ENCODE assay signal across 20 cellular contexts in genomic region chr21:23890652-23891051, GRCh38.
"Had no signal": no experiment of that assay in that cellular context is flagged by ENCODE, and none has a peak within 500 bp of the region (broad histone marks: within the 10 kb centered on the region; RNA-seq: fewer than 3 reads in every experiment).

No MANE protein-coding gene starts in this region.

- H3K4me1 ChIP-seq: esophagus muscularis mucosa, gastrocnemius medialis, left ventricle myocardium inferior, pancreas, tibial nerve had no signal

- H3K36me3 ChIP-seq: esophagus muscularis mucosa, gastrocnemius medialis, left ventricle myocardium inferior, pancreas, tibial nerve had no signal

- FAIRE-seq: kidney, pancreas had no signal

- ATAC-seq: gastrocnemius medialis; left cardiac atrium; pancreas; right cardiac atrium; stimulated activated naive CD8-positive, alpha-beta T cell treated with anti-CD3 and anti-CD28 coated beads, Interleukin-15, Interleukin-2, amounts not matched to agents 100 U/mL and 50 U/mL, for 24 hours had no signal

- H3K27ac ChIP-seq: dorsolateral prefrontal cortex, esophagus muscularis mucosa, gastrocnemius medialis, left ventricle myocardium inferior, pancreas, tibial nerve had no signal

- H3K9me3 ChIP-seq: esophagus muscularis mucosa, gastrocnemius medialis, pancreas, tibial nerve had no signal

- H3K4me3 ChIP-seq: dorsolateral prefrontal cortex, esophagus muscularis mucosa, gastrocnemius medialis, left ventricle myocardium inferior, lung, pancreas, smooth muscle cell, tibial nerve had no signal

- DNase-seq: cortex of kidney; dorsolateral prefrontal cortex; effector CD8-positive, alpha-beta T cell; gastrocnemius medialis; glutamatergic neuron; immature natural killer cell; kidney; left cardiac atrium; left ventricle myocardium inferior; mesendoderm; naive B cell; occipital lobe; pancreas; right cardiac atrium; stimulated activated CD4-positive, alpha-beta T cell treated with anti-CD3 and anti-CD28 coated beads, Interleukin-2, amount 100 ng/mL, for 48 hours; stimulated activated naive CD8-positive, alpha-beta T cell treated with anti-CD3 and anti-CD28 coated beads, Interleukin-15, Interleukin-2, amounts not matched to agents 100 U/mL and 50 U/mL, for 24 hours had no signal

- H3K27me3 ChIP-seq: dorsolateral prefrontal cortex, esophagus muscularis mucosa, gastrocnemius medialis, pancreas, tibial nerve had no signal
